In genomic region chr16:69307091-69307490, GRCh38 we compare ENCODE assay signal across 33 cellular contexts. TPM values are rescaled to one million over a fixed set of nuclear protein-coding genes. Genes with fewer than 3 reads are reported as not detected.
"Had no signal": no experiment of that assay in that cellular context is flagged by ENCODE, and none has a peak within 500 bp of the region (broad histone marks: within the 10 kb centered on the region; RNA-seq: fewer than 3 reads in every experiment).

No MANE protein-coding gene starts in this region.

- H3K27me3 Mint-ChIP-seq: naive thymus-derived CD4-positive, alpha-beta T cell; progenitor cell of endocrine pancreas; stimulated activated memory B cell treated with anti-CD40 and anti-IgM and Interleukin-4, amounts not matched to agents 10 μg/mL and 1 μg/mL and 100 μg/mL, for 72 hours; stimulated activated naive CD8-positive, alpha-beta T cell treated with anti-CD3 and anti-CD28 coated beads, Interleukin-15, amount 100 ng/mL, for 72 hours had no signal

- H3K4me2 ChIP-seq: neural progenitor cell, smooth muscle cell had no signal

- H3K27ac Mint-ChIP-seq: naive thymus-derived CD4-positive, alpha-beta T cell; natural killer cell; nephron; neural progenitor cell; progenitor cell of endocrine pancreas; stimulated activated memory B cell treated with anti-CD40 and anti-IgM and Interleukin-4, amounts not matched to agents 10 μg/mL and 1 μg/mL and 100 μg/mL, for 72 hours; stimulated activated naive CD8-positive, alpha-beta T cell treated with anti-CD3 and anti-CD28 coated beads, Interleukin-15, amount 100 ng/mL, for 72 hours had no signal

- H3K27me3 ChIP-seq: neural progenitor cell, ovary, spleen, suprapubic skin, testis, tibial nerve, upper lobe of right lung, uterus had no signal

- H3K9me3 Mint-ChIP-seq: naive thymus-derived CD4-positive, alpha-beta T cell; natural killer cell; nephron; neural progenitor cell; stimulated activated memory B cell treated with anti-CD40 and anti-IgM and Interleukin-4, amounts not matched to agents 10 μg/mL and 1 μg/mL and 100 μg/mL, for 72 hours had no signal

- H3K27ac ChIP-seq: neural progenitor cell, ovary, parathyroid adenoma, psoas muscle, spleen, suprapubic skin, testis, tibial nerve, upper lobe of right lung, uterus had no signal

- H3K4me3 ChIP-seq: neural progenitor cell, ovary, psoas muscle, skin epidermis, smooth muscle cell, spleen, suprapubic skin, testis, tibial nerve, upper lobe of right lung, uterus had no signal

- H3K9ac ChIP-seq: neural progenitor cell, parathyroid adenoma had no signal

- H3K36me3 ChIP-seq: neural progenitor cell, ovary, uterus had no signal

- H3K9me3 ChIP-seq: ovary, psoas muscle, spleen, suprapubic skin, testis, tibial nerve, upper lobe of right lung, uterus had no signal

- H2AFZ ChIP-seq: neural progenitor cell, parathyroid adenoma had no signal

- ATAC-seq: naive thymus-derived CD4-positive, alpha-beta T cell; natural killer cell; psoas muscle; right cardiac atrium; sciatic nerve; stimulated activated memory B cell treated with anti-CD40 and anti-IgM and Interleukin-4, amounts not matched to agents 10 μg/mL and 1 μg/mL and 100 μg/mL, for 72 hours; stimulated activated naive CD8-positive, alpha-beta T cell treated with anti-CD3 and anti-CD28 coated beads, Interleukin-15, amount 100 ng/mL, for 72 hours; stimulated activated naive CD8-positive, alpha-beta T cell treated with anti-CD3 and anti-CD28 coated beads, Interleukin-15, Interleukin-2, amounts not matched to agents 100 U/mL and 50 U/mL, for 24 hours; upper lobe of right lung had no signal

- DNase-seq: naive thymus-derived CD4-positive, alpha-beta T cell; natural killer cell; occipital lobe; ovary; psoas muscle; right cardiac atrium; stimulated activated CD4-positive, alpha-beta T cell treated with anti-CD3 and anti-CD28 coated beads, Interleukin-12 subunit alpha, Interleukin-12 subunit beta, amount 100 ng/mL, for 4 hours; stimulated activated CD4-positive, alpha-beta T cell treated with anti-CD3 and anti-CD28 coated beads, Interleukin-1b, Interleukin-23, amount 100 ng/mL, for 48 hours; stimulated activated CD4-positive, alpha-beta T cell treated with anti-CD3 and anti-CD28 coated beads, Interleukin-4, amount 100 ng/mL, for 1 hour; stimulated activated CD4-positive, alpha-beta T cell treated with anti-CD3 and anti-CD28 coated beads, Interleukin-4, amount 100 ng/mL, for 4 hours; stimulated activated CD8-positive, alpha-beta memory T cell treated with anti-CD3 and anti-CD28 coated beads, Interleukin-4, amount 100 ng/mL, for 48 hours; stimulated activated naive CD4-positive, alpha-beta T cell; stimulated activated naive CD8-positive, alpha-beta T cell treated with anti-CD3 and anti-CD28 coated beads, Interleukin-15, amount 100 ng/mL, for 72 hours; stimulated activated naive CD8-positive, alpha-beta T cell treated with anti-CD3 and anti-CD28 coated beads, Interleukin-15, Interleukin-2, amounts not matched to agents 100 U/mL and 50 U/mL, for 24 hours; substantia nigra; testis; trophoblast cell; upper lobe of right lung; uterus had no signal

- H3K4me1 ChIP-seq: neural progenitor cell, parathyroid adenoma, uterus had no signal

- H3K4me3 Mint-ChIP-seq: naive thymus-derived CD4-positive, alpha-beta T cell; natural killer cell; neural progenitor cell; stimulated activated memory B cell treated with anti-CD40 and anti-IgM and Interleukin-4, amounts not matched to agents 10 μg/mL and 1 μg/mL and 100 μg/mL, for 72 hours; stimulated activated naive CD8-positive, alpha-beta T cell treated with anti-CD3 and anti-CD28 coated beads, Interleukin-15, amount 100 ng/mL, for 72 hours had no signal

- H3K36me3 Mint-ChIP-seq: natural killer cell; stimulated activated memory B cell treated with anti-CD40 and anti-IgM and Interleukin-4, amounts not matched to agents 10 μg/mL and 1 μg/mL and 100 μg/mL, for 72 hours had no signal

RNA-seq across cellular contexts. Expression of gene TMED6, which starts 44.5 kb away (rescaled TPM):
- total RNA-seq: occipital lobe, renal cortical epithelial cell, sciatic nerve, tibial nerve, urinary bladder had no signal
- polyA plus RNA-seq: neural cell, ovary, right cardiac atrium had no signal
